Comparison of ENCODE assay signal across 19 cellular contexts in genomic region chrX:49846004-49846403, GRCh38. TPM values are rescaled to one million over a fixed set of nuclear protein-coding genes. Genes with fewer than 3 reads are reported as not detected.
"Had no signal": no experiment of that assay in that cellular context is flagged by ENCODE, and none has a peak within 500 bp of the region (broad histone marks: within the 10 kb centered on the region; RNA-seq: fewer than 3 reads in every experiment).

No MANE protein-coding gene starts in this region.

- H3K27me3 ChIP-seq: right lobe of liver, suprapubic skin had no signal

- H3K27ac ChIP-seq: right lobe of liver, suprapubic skin, WERI-Rb-1 had no signal

- H3K4me3 ChIP-seq: mucosa of descending colon, right lobe of liver, suprapubic skin had no signal

- H3K9me3 ChIP-seq: mucosa of descending colon, right lobe of liver, suprapubic skin had no signal

- H3K36me3 ChIP-seq: right lobe of liver, suprapubic skin, WERI-Rb-1 had no signal

- H3K4me1 ChIP-seq: suprapubic skin had no signal

- DNase-seq: activated CD4-positive, alpha-beta T cell treated with anti-CD3 and anti-CD28 coated beads for 4 hours; activated CD8-positive, alpha-beta memory T cell treated with anti-CD3 and anti-CD28 coated beads, Interleukin-2, amount 50 U/mL, for 4 hours; activated CD8-positive, alpha-beta T cell treated with anti-CD3 and anti-CD28 coated beads for 36 hours; activated gamma-delta T cell treated with Interleukin-2 at 50 U/mL for 16 hours; activated naive CD8-positive, alpha-beta T cell treated with anti-CD3 and anti-CD28 coated beads for 36 hours; activated T-cell treated with anti-CD3 and anti-CD28 coated beads, Interleukin-2, amount 50 U/mL, for 72 hours; dermis blood vessel endothelial cell; erythroblast; mucosa of descending colon; naive thymus-derived CD8-positive, alpha-beta T cell; occipital lobe; right lobe of liver; stimulated activated naive CD4-positive, alpha-beta T cell; T1000; WERI-Rb-1 had no signal

- ATAC-seq: activated CD8-positive, alpha-beta T cell treated with anti-CD3 and anti-CD28 coated beads for 36 hours; activated T-cell treated with anti-CD3 and anti-CD28 coated beads, Interleukin-2, amount 50 U/mL, for 72 hours; mucosa of descending colon; naive thymus-derived CD8-positive, alpha-beta T cell; right lobe of liver had no signal

RNA-seq across cellular contexts. Expression of gene PAGE4, which starts 16.9 kb away (rescaled TPM):
- total RNA-seq: activated CD8-positive, alpha-beta T cell treated with anti-CD3 and anti-CD28 coated beads for 36 hours; activated naive CD8-positive, alpha-beta T cell treated with anti-CD3 and anti-CD28 coated beads for 36 hours; activated T-cell treated with anti-CD3 and anti-CD28 coated beads, Interleukin-2, amount 50 U/mL, for 72 hours; cerebellum; dermis blood vessel endothelial cell; lung microvascular endothelial cell; mucosa of descending colon; naive thymus-derived CD8-positive, alpha-beta T cell; occipital lobe; progenitor cell of endocrine pancreas; suprapubic skin had no signal
- polyA plus RNA-seq: naive thymus-derived CD8-positive, alpha-beta T cell had no signal
